ENCODE assay signal across 18 cellular contexts in genomic region chr12:79655036-79655435, GRCh38. TPM values are rescaled to one million over a fixed set of nuclear protein-coding genes. Genes with fewer than 3 reads are reported as not detected.
DNase-seq lines count a peak whose midpoint lies in the region; ATAC-seq and TF ChIP-seq lines count a peak whose summit lies in the region.
"Had no signal": no experiment of that assay in that cellular context is flagged by ENCODE, and none has a peak within 500 bp of the region (broad histone marks: within the 10 kb centered on the region; RNA-seq: fewer than 3 reads in every experiment).

No MANE protein-coding gene starts in this region.

- no peak overlapping the region for H3K4me3 ChIP-seq in NT2/D1 (ENCODE audit: insufficient read length, low read depth)
- H3K4me3 ChIP-seq: A549; BLaER1 treated with 17β-estradiol and CSF1 and Interleukin-3, amounts not matched to agents 10 nM and 100 nM; GM12878; GM23248 had no signal

- ATAC-seq in memory B cell (ENCODE audit: low read depth) (no peak), GM18502 (IDR thresholded peaks at IDR 0.05; ENCODE audit: poor library complexity, unreplicated experiment) (no peak)
- no peak for ATAC-seq in natural killer cell treated with Interleukin-12 subunit alpha and Interleukin-12 subunit beta and Interleukin-15 and Interleukin-18, amount 100 ng/mL, for 72 hours
- ATAC-seq: A549, GM12878 had no signal

- peaks cover 6% of the 10 kb centered on the region for H3K4me1 Mint-ChIP-seq in memory B cell
- peaks cover 4% of the 10 kb centered on the region for H3K4me1 Mint-ChIP-seq in type B pancreatic cell (ENCODE audit: unreplicated experiment)
- no peaks in the 10 kb centered on the region for H3K4me1 Mint-ChIP-seq in natural killer cell treated with Interleukin-12 subunit alpha and Interleukin-12 subunit beta and Interleukin-15 and Interleukin-18, amount 100 ng/mL, for 72 hours (ENCODE audit: low read depth in 2 of 2)
- H3K4me1 Mint-ChIP-seq: CD8-positive, alpha-beta memory T cell had no signal

- H3K4me1 ChIP-seq in NT2/D1 (ENCODE audit: insufficient read depth, insufficient read length) = no peaks in the 10 kb centered on the region
- H3K4me1 ChIP-seq: BLaER1 treated with 17β-estradiol and CSF1 and Interleukin-3, amounts not matched to agents 10 nM and 100 nM had no signal

- H3K27me3 Mint-ChIP-seq in memory B cell = no peaks in the 10 kb centered on the region
- no peaks in the 10 kb centered on the region for H3K27me3 Mint-ChIP-seq in type B pancreatic cell
- H3K27me3 Mint-ChIP-seq in natural killer cell treated with Interleukin-12 subunit alpha and Interleukin-12 subunit beta and Interleukin-15 and Interleukin-18, amount 100 ng/mL, for 72 hours = peaks cover 0 to 9% of the 10 kb centered on the region in 2 donors

- peaks cover 58% of the 10 kb centered on the region for H3K9me3 ChIP-seq in NT2/D1 (ENCODE audit: insufficient read depth, low read length)
- H3K9me3 ChIP-seq: A549 had no signal

- H3K36me3 Mint-ChIP-seq in memory B cell (peaks cover 22% of the 10 kb centered on the region), type B pancreatic cell (peaks cover 17% of the 10 kb centered on the region)
- H3K36me3 Mint-ChIP-seq in natural killer cell treated with Interleukin-12 subunit alpha and Interleukin-12 subunit beta and Interleukin-15 and Interleukin-18, amount 100 ng/mL, for 72 hours = peaks cover 6% of the 10 kb centered on the region
- H3K36me3 Mint-ChIP-seq: CD8-positive, alpha-beta memory T cell had no signal

- DNase-seq in NCI-H748 (lab: John Stamatoyannopoulos, UW; ENCODE audit: unreplicated experiment) = peak; percentile 16
- no peak for DNase-seq in NCI-H748 treated with DMSO at 0.1 percent for 48 hours (lab: John Stamatoyannopoulos, UW)
- DNase-seq in NT2/D1 (ENCODE audit: low read depth, low spot score) = peak; percentile 43
- no peak for DNase-seq in memory B cell (ENCODE audit: low spot score in 2 of 2)
- DNase-seq in type B pancreatic cell (ENCODE audit: extremely low spot score, unreplicated experiment) = no peak
- no peak for DNase-seq in natural killer cell treated with Interleukin-12 subunit alpha and Interleukin-12 subunit beta and Interleukin-15 and Interleukin-18, amount 100 ng/mL, for 72 hours (ENCODE audit: low spot score)
- no peak for DNase-seq in A172 (ENCODE audit: low spot score)
- DNase-seq: CD8-positive, alpha-beta memory T cell; DND-41; GDM1; GM23248; NCI-H1436; NCI-H345; NCI-H526 had no signal

- H3K27me3 ChIP-seq in NT2/D1 (ENCODE audit: insufficient read depth, insufficient read length) = no peaks in the 10 kb centered on the region
- H3K27me3 ChIP-seq: BLaER1 treated with 17β-estradiol and CSF1 and Interleukin-3, amounts not matched to agents 10 nM and 100 nM had no signal

- no peak overlapping the region for H3K9ac ChIP-seq in NT2/D1 (ENCODE audit: insufficient read length, low read depth)
- H3K9ac ChIP-seq: BLaER1 treated with 17β-estradiol and CSF1 and Interleukin-3, amounts not matched to agents 10 nM and 100 nM; GM23248 had no signal

- no peak overlapping the region for H3K4me3 Mint-ChIP-seq in memory B cell
- H3K4me3 Mint-ChIP-seq in type B pancreatic cell = no peak overlapping the region
- H3K4me3 Mint-ChIP-seq in natural killer cell treated with Interleukin-12 subunit alpha and Interleukin-12 subunit beta and Interleukin-15 and Interleukin-18, amount 100 ng/mL, for 72 hours = no peak overlapping the region
- H3K4me3 Mint-ChIP-seq: CD8-positive, alpha-beta memory T cell had no signal

- H3K27ac Mint-ChIP-seq in memory B cell = peak overlapping the region; percentile 53
- H3K27ac Mint-ChIP-seq in type B pancreatic cell = peak overlapping the region; percentile 34
- H3K27ac Mint-ChIP-seq in natural killer cell treated with Interleukin-12 subunit alpha and Interleukin-12 subunit beta and Interleukin-15 and Interleukin-18, amount 100 ng/mL, for 72 hours = no peak overlapping the region
- H3K27ac Mint-ChIP-seq: CD8-positive, alpha-beta memory T cell had no signal

- TF ChIP-seq CTCF in type B pancreatic cell (conservative IDR thresholded peaks at IDR 0.05) = no peak

- H3K9me3 Mint-ChIP-seq in memory B cell = peaks cover 1% of the 10 kb centered on the region
- H3K9me3 Mint-ChIP-seq in type B pancreatic cell = no peaks in the 10 kb centered on the region
- H3K9me3 Mint-ChIP-seq in natural killer cell treated with Interleukin-12 subunit alpha and Interleukin-12 subunit beta and Interleukin-15 and Interleukin-18, amount 100 ng/mL, for 72 hours = peaks cover 3% of the 10 kb centered on the region

- peaks cover 20% of the 10 kb centered on the region for H3K36me3 ChIP-seq in NT2/D1 (ENCODE audit: insufficient read depth, insufficient read length, low read length)

RNA-seq across cellular contexts. Expression of gene PAWR, which starts 35.7 kb away (rescaled TPM):
- 72.8 and 107 TPM in 2 replicates for total RNA-seq in type B pancreatic cell (ENCODE audit: low replicate concordance)
- 10 to 100 TPM in 1 of 2 donors, 1 to 10 TPM in 1; 3.5 to 10.2 TPM for total RNA-seq in natural killer cell treated with Interleukin-12 subunit alpha and Interleukin-12 subunit beta and Interleukin-15 and Interleukin-18, amount 100 ng/mL, for 72 hours
- 63.2 and 75.2 TPM in 2 replicates for total RNA-seq in A172 (2014; rRNA removed; shearing (Covaris generic))

Comparison
In these comparisons a context has a peak if more than half of its experiments do, and no peak if none do; other contexts are left out.
1. DNase-seq: peak in NCI-H748 (single experiment) and NT2/D1 (single experiment); none in NCI-H748 treated with DMSO at 0.1 percent for 48 hours (single experiment), memory B cell (0 of 2), type B pancreatic cell (single experiment), natural killer cell treated with Interleukin-12 subunit alpha and Interleukin-12 subunit beta and Interleukin-15 and Interleukin-18, amount 100 ng/mL, for 72 hours (single experiment) and A172 (single experiment).
2. H3K27ac Mint-ChIP-seq: peak in memory B cell (single experiment) and type B pancreatic cell (single experiment); none in natural killer cell treated with Interleukin-12 subunit alpha and Interleukin-12 subunit beta and Interleukin-15 and Interleukin-18, amount 100 ng/mL, for 72 hours (0 of 2).